Comparison of ENCODE assay signal across 9 cellular contexts in the genomic region with DNA sequence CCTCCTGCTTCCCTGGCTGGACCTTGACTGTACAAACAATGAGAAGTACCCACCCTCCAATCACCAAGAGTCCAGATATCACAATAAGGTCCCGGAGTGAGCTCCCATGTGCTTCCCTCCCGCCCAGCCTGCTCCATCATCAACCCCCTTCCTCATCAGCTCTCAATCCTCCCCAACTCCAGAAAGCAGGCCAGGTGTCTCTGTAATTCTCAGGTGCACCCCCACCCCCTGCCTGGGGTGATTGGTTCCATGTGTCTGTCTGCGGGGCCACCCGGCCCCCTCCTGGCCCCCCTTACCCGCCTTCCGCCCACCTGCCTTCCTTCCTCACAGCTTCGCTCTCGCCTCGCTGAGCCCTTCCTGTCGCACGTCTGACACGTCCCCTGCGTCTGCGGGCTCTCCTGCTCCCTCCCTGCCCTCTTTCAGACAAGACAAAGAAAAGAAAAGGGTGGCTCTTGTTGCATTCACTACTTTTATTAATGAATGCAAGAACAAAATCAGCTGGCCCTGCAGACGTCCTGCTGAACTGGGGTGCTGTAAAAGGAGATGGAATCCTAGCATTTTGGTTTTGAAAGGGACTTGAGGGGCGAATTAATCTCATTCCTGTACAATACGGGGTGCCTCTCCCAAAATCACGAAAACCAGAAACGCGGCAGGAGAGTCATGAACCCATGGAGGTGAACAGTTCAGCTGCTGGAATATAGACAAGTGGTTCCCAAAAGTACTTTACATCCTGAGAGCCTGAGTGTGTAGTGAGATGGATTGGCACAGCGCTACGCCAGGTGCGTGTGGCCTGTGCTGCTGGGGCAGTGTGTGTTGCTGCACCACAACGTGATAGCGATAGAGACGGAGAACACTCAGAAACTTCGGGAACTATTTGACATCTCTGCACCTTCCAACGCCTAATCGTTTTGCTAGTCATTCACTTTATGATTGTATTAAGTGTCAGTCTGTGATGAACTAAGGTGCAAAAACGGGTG. TPM values are rescaled to one million over a fixed set of nuclear protein-coding genes. Genes with fewer than 3 reads are reported as not detected.
A peak's percentile ranks its signal among the peaks of the same experiment; 100 is the strongest.
DNase-seq lines count a peak whose midpoint lies in the region; ATAC-seq and TF ChIP-seq lines count a peak whose summit lies in the region.
"Had no signal": no experiment of that assay in that cellular context is flagged by ENCODE, and none has a peak within 500 bp of the region (broad histone marks: within the 10 kb centered on the region; RNA-seq: fewer than 3 reads in every experiment).

No MANE protein-coding gene starts in this region.

- intact Hi-C loops in naive thymus-derived CD4-positive, alpha-beta T cell (cut with micrococcal nuclease) = loop anchor here in 1 of 2 donors (2.0 to 5.0 kb wide), 2 partner anchors 28 to 110 kb away; a partner anchor contains a TSS

- peak overlapping the region in 4 of 10 experiments; percentile 19 to 40 (median 32); a peak in 4 of 20 replicates for H3K4me3 ChIP-seq in BLaER1 treated with 17β-estradiol and CSF1 and Interleukin-3, amounts not matched to agents 10 nM and 100 nM
- peak overlapping the region; percentile 45 for H3K4me3 ChIP-seq in naive thymus-derived CD4-positive, alpha-beta T cell (ENCODE audit: low read length)
- no peak overlapping the region for H3K4me3 ChIP-seq in Peyer's patch

- no peak for TF ChIP-seq POLR2A in Peyer's patch (IDR thresholded peaks at IDR 0.05)

- no peaks in the 10 kb centered on the region for H3K36me3 ChIP-seq in BLaER1 treated with 17β-estradiol and CSF1 and Interleukin-3, amounts not matched to agents 10 nM and 100 nM
- no peaks in the 10 kb centered on the region for H3K36me3 ChIP-seq in naive thymus-derived CD4-positive, alpha-beta T cell (ENCODE audit: control insufficient read depth in 2 of 3, insufficient read depth in 3 of 3, low read length in 3 of 3)
- no peaks in the 10 kb centered on the region for H3K36me3 ChIP-seq in Peyer's patch
- H3K36me3 ChIP-seq: neutrophil had no signal

- H3K27ac Mint-ChIP-seq in activated CD4-positive, alpha-beta memory T cell treated with anti-CD3 and anti-CD28 coated beads, Interleukin-2, amount 10 ng/mL, durations not matched to agents 7 days and 5 days = peak overlapping the region; percentile 42
- H3K27ac Mint-ChIP-seq in naive thymus-derived CD4-positive, alpha-beta T cell = peak overlapping the region in 8 of 9 donors; percentile 12 to 94 (median 70)

- H3K27ac ChIP-seq in BLaER1 treated with 17β-estradiol and CSF1 and Interleukin-3, amounts not matched to agents 10 nM and 100 nM = peak overlapping the region in 7 of 11 experiments; percentile 19 to 61 (median 56); a peak in 10 of 22 replicates
- H3K27ac ChIP-seq in naive thymus-derived CD4-positive, alpha-beta T cell (ENCODE audit: low read depth, low read length) = no peak overlapping the region
- H3K27ac ChIP-seq in Peyer's patch = no peak overlapping the region
- H3K27ac ChIP-seq: neutrophil had no signal

- POLR2A ChIA-PET in activated CD4-positive, alpha-beta memory T cell treated with anti-CD3 and anti-CD28 coated beads, Interleukin-2, amount 10 ng/mL, durations not matched to agents 7 days and 5 days (lab: Charles Lee) = no interaction called here
- POLR2A ChIA-PET in naive thymus-derived CD4-positive, alpha-beta T cell (lab: Charles Lee) = no interaction called here

- no peaks in the 10 kb centered on the region for H4K20me1 ChIP-seq in BLaER1 treated with 17β-estradiol and CSF1 and Interleukin-3, amounts not matched to agents 10 nM and 100 nM

- H3K27me3 ChIP-seq in BLaER1 treated with 17β-estradiol and CSF1 and Interleukin-3, amounts not matched to agents 10 nM and 100 nM = no peaks in the 10 kb centered on the region; a peak in 1 of 22 replicates
- H3K27me3 ChIP-seq in naive thymus-derived CD4-positive, alpha-beta T cell (ENCODE audit: control insufficient read depth in 2 of 2, insufficient read depth in 2 of 2, low read length in 2 of 2) = no peaks in the 10 kb centered on the region
- H3K27me3 ChIP-seq in Peyer's patch = no peaks in the 10 kb centered on the region

- CTCF ChIA-PET in activated CD4-positive, alpha-beta memory T cell treated with anti-CD3 and anti-CD28 coated beads, Interleukin-2, amount 10 ng/mL, durations not matched to agents 7 days and 5 days (lab: Charles Lee) = no interaction called here
- CTCF ChIA-PET in naive thymus-derived CD4-positive, alpha-beta T cell (lab: Charles Lee) = no interaction called here

- peaks cover 9% of the 10 kb centered on the region for H3K4me1 Mint-ChIP-seq in activated CD4-positive, alpha-beta memory T cell treated with anti-CD3 and anti-CD28 coated beads, Interleukin-2, amount 10 ng/mL, durations not matched to agents 7 days and 5 days
- H3K4me1 Mint-ChIP-seq in naive thymus-derived CD4-positive, alpha-beta T cell = peaks cover 8 to 47% (median 13%) of the 10 kb centered on the region in 7 donors

- DNase-seq in activated CD4-positive, alpha-beta memory T cell treated with anti-CD3 and anti-CD28 coated beads, Interleukin-2, amount 10 ng/mL, durations not matched to agents 7 days and 5 days = peak; percentile 59
- DNase-seq in naive thymus-derived CD4-positive, alpha-beta T cell = peak; percentile 5 to 74 (median 28)
- no peak for DNase-seq in DMS 273 treated with DMSO at 0.1 percent for 48 hours (lab: John Stamatoyannopoulos, UW)
- no peak for DNase-seq in DMS114 treated with DMSO at 0.1 percent for 48 hours (lab: John Stamatoyannopoulos, UW; ENCODE audit: unreplicated experiment)
- no peak for DNase-seq in Peyer's patch

- no peaks in the 10 kb centered on the region for H3K9me3 Mint-ChIP-seq in activated CD4-positive, alpha-beta memory T cell treated with anti-CD3 and anti-CD28 coated beads, Interleukin-2, amount 10 ng/mL, durations not matched to agents 7 days and 5 days
- H3K9me3 Mint-ChIP-seq in naive thymus-derived CD4-positive, alpha-beta T cell = peaks cover 0 to 10% (median 0%) of the 10 kb centered on the region in 11 donors

- H3K4me3 Mint-ChIP-seq in activated CD4-positive, alpha-beta memory T cell treated with anti-CD3 and anti-CD28 coated beads, Interleukin-2, amount 10 ng/mL, durations not matched to agents 7 days and 5 days = peak overlapping the region; percentile 68
- H3K4me3 Mint-ChIP-seq in naive thymus-derived CD4-positive, alpha-beta T cell = peak overlapping the region; percentile 59 to 87 (median 80)

- peak overlapping the region in 5 of 11 experiments; percentile 5 to 65 (median 50); a peak in 8 of 22 replicates for H3K9ac ChIP-seq in BLaER1 treated with 17β-estradiol and CSF1 and Interleukin-3, amounts not matched to agents 10 nM and 100 nM

- H3K36me3 Mint-ChIP-seq in activated CD4-positive, alpha-beta memory T cell treated with anti-CD3 and anti-CD28 coated beads, Interleukin-2, amount 10 ng/mL, durations not matched to agents 7 days and 5 days (ENCODE audit: low read depth) = peaks cover 6% of the 10 kb centered on the region
- H3K36me3 Mint-ChIP-seq in naive thymus-derived CD4-positive, alpha-beta T cell = peaks cover 0 to 21% (median 0%) of the 10 kb centered on the region in 5 donors

- peak overlapping the region; percentile 64 to 81 (median 76) for H3K4me2 ChIP-seq in BLaER1 treated with 17β-estradiol and CSF1 and Interleukin-3, amounts not matched to agents 10 nM and 100 nM

- peaks cover 0 to 11% (median 2%) of the 10 kb centered on the region in 11 experiments; a peak in 3 of 22 replicates for H3K9me3 ChIP-seq in BLaER1 treated with 17β-estradiol and CSF1 and Interleukin-3, amounts not matched to agents 10 nM and 100 nM (replicated peaks in 1 of 11)
- H3K9me3 ChIP-seq in naive thymus-derived CD4-positive, alpha-beta T cell (ENCODE audit: control insufficient read depth in 2 of 3, low read length in 3 of 3) = no peaks in the 10 kb centered on the region
- H3K9me3 ChIP-seq in Peyer's patch = no peaks in the 10 kb centered on the region
- H3K9me3 ChIP-seq: neutrophil had no signal

- no peak for TF ChIP-seq CTCF in Peyer's patch (IDR thresholded peaks at IDR 0.05)

- H3K27me3 Mint-ChIP-seq in activated CD4-positive, alpha-beta memory T cell treated with anti-CD3 and anti-CD28 coated beads, Interleukin-2, amount 10 ng/mL, durations not matched to agents 7 days and 5 days = peaks cover 23% of the 10 kb centered on the region
- H3K27me3 Mint-ChIP-seq in naive thymus-derived CD4-positive, alpha-beta T cell = peaks cover 0 to 16% (median 11%) of the 10 kb centered on the region in 5 donors

- ATAC-seq in GM19467 (IDR thresholded peaks at IDR 0.05; ENCODE audit: unreplicated experiment) (peak; percentile 54), HG03565 (IDR thresholded peaks at IDR 0.05; ENCODE audit: unreplicated experiment) (peak; percentile 84)
- ATAC-seq in naive thymus-derived CD4-positive, alpha-beta T cell = peak; percentile 76

- H3K4me1 ChIP-seq in BLaER1 treated with 17β-estradiol and CSF1 and Interleukin-3, amounts not matched to agents 10 nM and 100 nM = peaks cover 25 to 65% (median 54%) of the 10 kb centered on the region in 10 experiments
- peaks cover 2% of the 10 kb centered on the region in 2 donors for H3K4me1 ChIP-seq in naive thymus-derived CD4-positive, alpha-beta T cell (ENCODE audit: control insufficient read depth in 2 of 2, insufficient read depth in 2 of 2, low read length in 2 of 2)
- peaks cover 0 to 7% (median 0%) of the 10 kb centered on the region in 4 donors for H3K4me1 ChIP-seq in Peyer's patch

RNA-seq across cellular contexts. Expression of a gene that starts 26.4 kb away (rescaled TPM):
- 1 to 10 TPM in 1 of 2 experiments, under 1 TPM in 1; 0.83 to 1.2 TPM for total RNA-seq in activated CD4-positive, alpha-beta memory T cell treated with anti-CD3 and anti-CD28 coated beads, Interleukin-2, amount 10 ng/mL, durations not matched to agents 7 days and 5 days
- total RNA-seq in naive thymus-derived CD4-positive, alpha-beta T cell = 10 to 100 TPM in 1 of 5 experiments, not detected in 4; 58.9 TPM
- polyA plus RNA-seq in naive thymus-derived CD4-positive, alpha-beta T cell = under 1 TPM in 1 of 2 donors, not detected in 1; 0.18 TPM
- 10 to 100 TPM; 24.8 to 51.9 (median 44.6) TPM for total RNA-seq in Peyer's patch

Comparison
In these comparisons a context has a peak if more than half of its experiments do, and no peak if none do; other contexts are left out.
1. H3K27ac ChIP-seq: peak in BLaER1 treated with 17β-estradiol and CSF1 and Interleukin-3, amounts not matched to agents 10 nM and 100 nM (7 of 11); none in naive thymus-derived CD4-positive, alpha-beta T cell (single experiment) and Peyer's patch (0 of 4).
2. DNase-seq: peak in activated CD4-positive, alpha-beta memory T cell treated with anti-CD3 and anti-CD28 coated beads, Interleukin-2, amount 10 ng/mL, durations not matched to agents 7 days and 5 days (single experiment) and naive thymus-derived CD4-positive, alpha-beta T cell (9 of 9); none in DMS 273 treated with DMSO at 0.1 percent for 48 hours (single experiment), DMS114 treated with DMSO at 0.1 percent for 48 hours (single experiment) and Peyer's patch (0 of 3).
3. Peak in every context shown above with its lines, with median percentiles within 50 percentile points of each other: ATAC-seq.